Comparison of ENCODE assay signal across 1 cellular context in genomic region chr12:95319694-95320331, GRCh38.
TF ChIP-seq lines count a peak whose summit lies in the region.

No MANE protein-coding gene starts in this region.

TF ChIP-seq in IMR-90, 13 proteins besides CTCF, POLR2A, EP300 and RAD21:
- TF ChIP-seq MXI1 (IDR thresholded peaks at IDR 0.05; ENCODE audit: borderline replicate concordance, low read depth, low read length) (no peak), RCOR1 (IDR thresholded peaks at IDR 0.05; ENCODE audit: insufficient replicate concordance, low read length) (no peak), CEBPB (IDR thresholded peaks at IDR 0.05; ENCODE audit: low read depth, low read length) (no peak), MAZ (IDR thresholded peaks at IDR 0.05; ENCODE audit: borderline replicate concordance, low read depth, low read length) (no peak), MAFK (IDR thresholded peaks at IDR 0.05; ENCODE audit: low read depth, low read length) (no peak), RFX5 (IDR thresholded peaks at IDR 0.05; ENCODE audit: low read depth, low read length) (no peak), SMC3 (IDR thresholded peaks at IDR 0.05; ENCODE audit: low read depth, low read length) (no peak), USF2 (IDR thresholded peaks at IDR 0.05; ENCODE audit: low read depth, low read length) (no peak), NFE2L2 (IDR thresholded peaks at IDR 0.05; ENCODE audit: low read depth, low read length) (no peak), FOS (IDR thresholded peaks at IDR 0.05; ENCODE audit: low read depth, low read length) (no peak), BHLHE40 (IDR thresholded peaks at IDR 0.05; ENCODE audit: low read depth, low read length) (no peak), CHD1 (IDR thresholded peaks at IDR 0.05; ENCODE audit: low read depth, low read length) (no peak)
- TF ChIP-seq, protein P1, sequence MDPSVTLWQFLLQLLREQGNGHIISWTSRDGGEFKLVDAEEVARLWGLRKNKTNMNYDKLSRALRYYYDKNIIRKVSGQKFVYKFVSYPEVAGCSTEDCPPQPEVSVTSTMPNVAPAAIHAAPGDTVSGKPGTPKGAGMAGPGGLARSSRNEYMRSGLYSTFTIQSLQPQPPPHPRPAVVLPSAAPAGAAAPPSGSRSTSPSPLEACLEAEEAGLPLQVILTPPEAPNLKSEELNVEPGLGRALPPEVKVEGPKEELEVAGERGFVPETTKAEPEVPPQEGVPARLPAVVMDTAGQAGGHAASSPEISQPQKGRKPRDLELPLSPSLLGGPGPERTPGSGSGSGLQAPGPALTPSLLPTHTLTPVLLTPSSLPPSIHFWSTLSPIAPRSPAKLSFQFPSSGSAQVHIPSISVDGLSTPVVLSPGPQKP (IDR thresholded peaks at IDR 0.05; ENCODE audit: borderline replicate concordance, low read depth, low read length): no peak
